13 cellular contexts compared by ENCODE assay signal in genomic region chr12:92130999-92131398, GRCh38. TPM values are rescaled to one million over a fixed set of nuclear protein-coding genes. Genes with fewer than 3 reads are reported as not detected.
A peak's percentile ranks its signal among the peaks of the same experiment; 100 is the strongest.
DNase-seq lines count a peak whose midpoint lies in the region; ATAC-seq and TF ChIP-seq lines count a peak whose summit lies in the region.
"Had no signal": no experiment of that assay in that cellular context is flagged by ENCODE, and none has a peak within 500 bp of the region (broad histone marks: within the 10 kb centered on the region; RNA-seq: fewer than 3 reads in every experiment).

No MANE protein-coding gene starts in this region.

- peaks cover 45 to 83% of the 10 kb centered on the region in 2 donors for H3K4me1 ChIP-seq in left lung
- H3K4me1 ChIP-seq in upper lobe of right lung, result peaks cover 55% of the 10 kb centered on the region

- H3K36me3 Mint-ChIP-seq in stimulated activated naive CD8-positive, alpha-beta T cell treated with anti-CD3 and anti-CD28 coated beads, Interleukin-15, Interleukin-2, amounts not matched to agents 100 ng/mL and 50 ng/mL, for 24 hours (ENCODE audit: low read depth), result peaks cover 42% of the 10 kb centered on the region
- peaks cover 60% of the 10 kb centered on the region for H3K36me3 Mint-ChIP-seq in activated CD8-positive, alpha-beta T cell treated with anti-CD3 and anti-CD28 coated beads for 36 hours (ENCODE audit: low read depth)

- H3K27me3 ChIP-seq in left lung, result no peaks in the 10 kb centered on the region
- no peaks in the 10 kb centered on the region for H3K27me3 ChIP-seq in upper lobe of right lung
- H3K27me3 ChIP-seq: neural progenitor cell had no signal

- H3K9me3 Mint-ChIP-seq in stimulated activated naive CD8-positive, alpha-beta T cell treated with anti-CD3 and anti-CD28 coated beads, Interleukin-15, Interleukin-2, amounts not matched to agents 100 ng/mL and 50 ng/mL, for 24 hours, result no peaks in the 10 kb centered on the region
- H3K9me3 Mint-ChIP-seq in activated CD8-positive, alpha-beta T cell treated with anti-CD3 and anti-CD28 coated beads for 36 hours, result peaks cover 6% of the 10 kb centered on the region

- no peak for DNase-seq in stimulated activated naive CD8-positive, alpha-beta T cell treated with anti-CD3 and anti-CD28 coated beads, Interleukin-15, Interleukin-2, amounts not matched to agents 100 U/mL and 50 U/mL, for 24 hours
- no peak for DNase-seq in activated CD8-positive, alpha-beta T cell treated with anti-CD3 and anti-CD28 coated beads for 36 hours
- DNase-seq in left lung (no peak), upper lobe of right lung (no peak), putamen (ENCODE audit: low spot score) (no peak), HEK293T (ENCODE audit: extremely low spot score) (no peak)
- DNase-seq: kidney, NCI-H2081, NCI-H774, substantia nigra had no signal

- peaks cover 96% of the 10 kb centered on the region for H3K4me1 Mint-ChIP-seq in stimulated activated naive CD8-positive, alpha-beta T cell treated with anti-CD3 and anti-CD28 coated beads, Interleukin-15, Interleukin-2, amounts not matched to agents 100 ng/mL and 50 ng/mL, for 24 hours (ENCODE audit: low read depth)
- peaks cover 74% of the 10 kb centered on the region for H3K4me1 Mint-ChIP-seq in activated CD8-positive, alpha-beta T cell treated with anti-CD3 and anti-CD28 coated beads for 36 hours (ENCODE audit: low read depth)

- H3K4me3 ChIP-seq in left lung (no peak overlapping the region), upper lobe of right lung (peak overlapping the region; percentile 4)
- H3K4me3 ChIP-seq: neural progenitor cell had no signal

- peak overlapping the region; percentile 82 for H3K4me3 Mint-ChIP-seq in stimulated activated naive CD8-positive, alpha-beta T cell treated with anti-CD3 and anti-CD28 coated beads, Interleukin-15, Interleukin-2, amounts not matched to agents 100 ng/mL and 50 ng/mL, for 24 hours
- peak overlapping the region; percentile 72 for H3K4me3 Mint-ChIP-seq in activated CD8-positive, alpha-beta T cell treated with anti-CD3 and anti-CD28 coated beads for 36 hours
- H3K4me3 Mint-ChIP-seq: neural progenitor cell had no signal

- CTCF ChIA-PET in activated CD8-positive, alpha-beta T cell treated with anti-CD3 and anti-CD28 coated beads for 36 hours (lab: Charles Lee), result interaction anchor here (0.7 to 2.5 kb wide), 4 partner anchors 13 to 749 kb away, joined by 3 to 8 read pairs (median 4); partner anchors contain the start of gene BTG1
- CTCF ChIA-PET in HEK293T (lab: Yijun Ruan, JAX), result no interaction called here

- H3K9me3 ChIP-seq in left lung (no peaks in the 10 kb centered on the region), upper lobe of right lung (no peaks in the 10 kb centered on the region)

- ATAC-seq in stimulated activated naive CD8-positive, alpha-beta T cell treated with anti-CD3 and anti-CD28 coated beads, Interleukin-15, Interleukin-2, amounts not matched to agents 100 U/mL and 50 U/mL, for 24 hours, result no peak
- peak; percentile 35 for ATAC-seq in activated CD8-positive, alpha-beta T cell treated with anti-CD3 and anti-CD28 coated beads for 36 hours
- ATAC-seq in left lung (peak; percentile 40), upper lobe of right lung (peak; percentile 58), SK-N-SH treated with all-trans-retinoic acid at 6 μM for 48 hours (no peak)

- peak overlapping the region; percentile 58 to 99 for H3K27ac ChIP-seq in left lung
- H3K27ac ChIP-seq in upper lobe of right lung, result peak overlapping the region; percentile 61
- H3K27ac ChIP-seq: neural progenitor cell had no signal

- H3K36me3 ChIP-seq in left lung (no peaks in the 10 kb centered on the region), upper lobe of right lung (no peaks in the 10 kb centered on the region)
- H3K36me3 ChIP-seq: neural progenitor cell had no signal

- peak overlapping the region; percentile 93 for H3K27ac Mint-ChIP-seq in stimulated activated naive CD8-positive, alpha-beta T cell treated with anti-CD3 and anti-CD28 coated beads, Interleukin-15, Interleukin-2, amounts not matched to agents 100 ng/mL and 50 ng/mL, for 24 hours
- peak overlapping the region; percentile 90 for H3K27ac Mint-ChIP-seq in activated CD8-positive, alpha-beta T cell treated with anti-CD3 and anti-CD28 coated beads for 36 hours
- H3K27ac Mint-ChIP-seq: neural progenitor cell had no signal

- intact Hi-C loops in activated CD8-positive, alpha-beta T cell treated with anti-CD3 and anti-CD28 coated beads for 36 hours (cut with micrococcal nuclease), result loop anchor here (5.0 to 10.0 kb wide), 3 partner anchors 74 to 1314 kb away; partner anchors contain the start of gene UBE2N
- intact Hi-C loops in left lung (cut with DNase I), result no loop called here
- intact Hi-C loops in upper lobe of right lung (cut with DNase I), result no loop called here

- POLR2A ChIA-PET in activated CD8-positive, alpha-beta T cell treated with anti-CD3 and anti-CD28 coated beads for 36 hours (lab: Charles Lee), result interaction anchor here (0.8 kb wide), 1 partner anchor 25 kb away, joined by 3 read pairs; no protein-coding TSS in a partner anchor
- POLR2A ChIA-PET in HEK293T (lab: Yijun Ruan, JAX), result interaction anchor here (1.4 kb wide), 1 partner anchor 15 kb away, joined by 4 read pairs; the partner anchor contains the start of gene BTG1

- no peak for TF ChIP-seq CTCF in activated CD8-positive, alpha-beta T cell treated with anti-CD3 and anti-CD28 coated beads for 36 hours (IDR thresholded peaks at IDR 0.05)
- TF ChIP-seq CTCF in left lung (IDR thresholded peaks at IDR 0.05), result no peak
- no peak for TF ChIP-seq CTCF in upper lobe of right lung (IDR thresholded peaks at IDR 0.05)

- H3K27me3 Mint-ChIP-seq in stimulated activated naive CD8-positive, alpha-beta T cell treated with anti-CD3 and anti-CD28 coated beads, Interleukin-15, Interleukin-2, amounts not matched to agents 100 ng/mL and 50 ng/mL, for 24 hours, result no peaks in the 10 kb centered on the region
- H3K27me3 Mint-ChIP-seq in activated CD8-positive, alpha-beta T cell treated with anti-CD3 and anti-CD28 coated beads for 36 hours, result no peaks in the 10 kb centered on the region

TF ChIP-seq in SK-N-SH treated with all-trans-retinoic acid at 6 μM for 48 hours, 23 proteins besides CTCF, POLR2A, EP300 and RAD21:
- TF ChIP-seq TCF4 (CRISPR knock-in tag; IDR thresholded peaks at IDR 0.05; ENCODE audit: borderline replicate concordance), result no peak

TF ChIP-seq in HEK293T, 16 proteins besides CTCF, POLR2A, EP300 and RAD21:
- TF ChIP-seq SP1 (IDR thresholded peaks at IDR 0.05) (no peak), ELF4 (IDR thresholded peaks at IDR 0.05) (no peak), ARNT (IDR thresholded peaks at IDR 0.05) (no peak)

RNA-seq across cellular contexts. Expression of gene BTG1, which starts 14.6 kb away (rescaled TPM):
- 100 to 1,000 TPM; 197 to 200 TPM for total RNA-seq in activated CD8-positive, alpha-beta T cell treated with anti-CD3 and anti-CD28 coated beads for 36 hours
- total RNA-seq in left lung, result 100 to 1,000 TPM in 1 of 2 donors, 10 to 100 TPM in 1; 87.9 to 114 TPM
- 163 TPM for total RNA-seq in upper lobe of right lung

Comparison
In these comparisons a context has a peak if more than half of its experiments do, and no peak if none do; other contexts are left out.
1. ATAC-seq: peak in activated CD8-positive, alpha-beta T cell treated with anti-CD3 and anti-CD28 coated beads for 36 hours (single experiment), left lung (single experiment) and upper lobe of right lung (single experiment); none in stimulated activated naive CD8-positive, alpha-beta T cell treated with anti-CD3 and anti-CD28 coated beads, Interleukin-15, Interleukin-2, amounts not matched to agents 100 U/mL and 50 U/mL, for 24 hours (single experiment) and SK-N-SH treated with all-trans-retinoic acid at 6 μM for 48 hours (single experiment).